ENCODE assay signal across 7 cellular contexts in genomic region chr4:139419388-139419914, GRCh38. TPM values are rescaled to one million over a fixed set of nuclear protein-coding genes. Genes with fewer than 3 reads are reported as not detected.
DNase-seq lines count a peak whose midpoint lies in the region; ATAC-seq and TF ChIP-seq lines count a peak whose summit lies in the region.

No MANE protein-coding gene starts in this region.

- no peaks in the 10 kb centered on the region for H3K9me3 ChIP-seq in SJCRH30 (replicated peaks)

- peaks cover 33% of the 10 kb centered on the region for H3K4me1 ChIP-seq in SJCRH30

- peak overlapping the region; percentile 96 for H3K27ac ChIP-seq in SJCRH30

- no peaks in the 10 kb centered on the region for H3K27me3 ChIP-seq in SJCRH30

- peak; percentile 78 for ATAC-seq in GM18868 (IDR thresholded peaks at IDR 0.05; ENCODE audit: unreplicated experiment)
- ATAC-seq in HG02981 (IDR thresholded peaks at IDR 0.05; ENCODE audit: unreplicated experiment), result peak; percentile 87

- DNase-seq in SJCRH30, result peak; percentile 86 to 92
- DNase-seq in fibroblast of the aortic adventitia (ENCODE audit: low read depth), result peak; percentile 87
- peak; percentile 41 for DNase-seq in skeletal muscle cell (ENCODE audit: low read depth)
- DNase-seq in NCI-H146 (lab: John Stamatoyannopoulos, UW), result no peak
- DNase-seq in activated gamma-delta T cell (lab: John Stamatoyannopoulos, UW), result no peak

- no peak for TF ChIP-seq CTCF in fibroblast of the aortic adventitia (IDR thresholded peaks at IDR 0.05; ENCODE audit: insufficient read depth, low read length)

- 0 out of 2 replicates have a peak, but pooled peaks cover 3% of the 10 kb centered on the region for H3K36me3 ChIP-seq in SJCRH30

- H3K4me3 ChIP-seq in SJCRH30, result no peak overlapping the region
- H3K4me3 ChIP-seq in fibroblast of the aortic adventitia (ENCODE audit: low read depth, low read length), result no peak overlapping the region
- H3K4me3 ChIP-seq in skeletal muscle cell (ENCODE audit: low read depth, low read length), result no peak overlapping the region

RNA-seq across cellular contexts. Expression of gene RAB33B, which starts 34.5 kb away (rescaled TPM):
- 7.7 and 8.4 TPM in 2 replicates for total RNA-seq in SJCRH30 (2014; rRNA removed; shearing (Covaris generic))
- 12.2 and 16.1 TPM in 2 replicates for total RNA-seq in fibroblast of the aortic adventitia (ENCODE audit: low replicate concordance)

Comparison
In these comparisons a context has a peak if more than half of its experiments do, and no peak if none do; other contexts are left out.
1. DNase-seq: peak in SJCRH30 (2 of 2), fibroblast of the aortic adventitia (single experiment) and skeletal muscle cell (single experiment); none in NCI-H146 (single experiment) and activated gamma-delta T cell (single experiment).